Comparison of ENCODE assay signal across 9 cellular contexts in the genomic region with DNA sequence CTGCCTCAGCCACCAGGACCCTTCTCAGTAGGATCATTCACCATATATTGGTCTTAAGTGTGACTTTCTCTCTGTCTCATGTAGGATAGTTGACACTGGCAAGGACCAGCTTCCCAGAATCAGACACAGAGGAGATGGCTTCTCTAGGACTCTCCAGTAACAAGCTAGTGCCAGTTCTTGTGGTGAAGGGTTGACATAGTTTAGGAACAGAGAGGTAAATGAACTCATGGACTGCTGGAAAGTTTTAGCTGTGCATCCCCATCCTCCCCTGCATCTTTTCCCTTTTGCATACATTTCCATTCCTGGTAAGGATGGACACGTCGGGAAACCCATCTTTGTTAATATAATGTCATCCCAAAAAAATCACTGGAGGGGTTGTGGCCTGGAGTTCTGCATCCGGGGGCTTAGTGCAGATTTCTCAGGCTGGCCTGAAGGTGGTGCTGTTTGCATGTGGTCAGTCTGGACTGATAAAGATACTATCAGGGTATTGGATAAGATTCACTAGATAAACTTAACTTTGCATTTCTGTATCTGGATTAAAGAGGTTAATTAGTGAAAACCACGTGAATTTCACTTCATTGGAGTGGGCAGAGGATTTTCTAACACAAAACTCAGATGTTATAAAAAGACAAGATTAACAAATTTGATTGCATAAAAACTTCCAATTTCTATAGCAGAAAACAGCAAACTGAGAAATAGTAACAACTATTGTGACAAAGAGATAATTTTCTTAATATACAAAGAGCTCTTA.
DNase-seq lines count a peak whose midpoint lies in the region; ATAC-seq, FAIRE-seq and TF ChIP-seq lines count a peak whose summit lies in the region.
"Had no signal": no experiment of that assay in that cellular context is flagged by ENCODE, and none has a peak within 500 bp of the region (broad histone marks: within the 10 kb centered on the region; RNA-seq: fewer than 3 reads in every experiment).

No MANE protein-coding gene starts in this region.

- no peaks in the 10 kb centered on the region for H3K9me1 ChIP-seq in endothelial cell of umbilical vein (replicated peaks; ENCODE audit: control insufficient read depth, extremely low read depth, insufficient read depth, low read length)

- no peak overlapping the region for H3K27ac Mint-ChIP-seq in activated CD4-positive, alpha-beta memory T cell treated with anti-CD3 and anti-CD28 coated beads, Interleukin-2, amount 10 ng/mL, durations not matched to agents 7 days and 5 days

- WGBS in thyroid gland, 2 donors: 2 to 10% methylated on average over 4 of the region's 4 CpGs

- CTCF ChIA-PET in activated CD4-positive, alpha-beta memory T cell treated with anti-CD3 and anti-CD28 coated beads, Interleukin-2, amount 10 ng/mL, durations not matched to agents 7 days and 5 days (lab: Charles Lee): interaction anchor here (0.7 to 6.2 kb wide), 9 partner anchors 11 to 333 kb away, joined by 3 to 112 read pairs (median 4); partner anchors contain the start of gene SKIC8
- CTCF ChIA-PET in endothelial cell of umbilical vein (lab: Charles Lee): interaction anchor here (0.7 to 6.3 kb wide), 10 partner anchors 21 to 275 kb away, joined by 3 to 151 read pairs (median 3); no protein-coding TSS in a partner anchor

- dilution Hi-C loops in endothelial cell of umbilical vein (cut with MboI; ENCODE audit: extremely low pct_ligation_motif_present, low sequenced_read_pairs): no loop called here

- H3K27me3 ChIP-seq in endothelial cell of umbilical vein (ENCODE audit: control insufficient read depth in 2 of 2, insufficient read depth in 2 of 2, low read length in 2 of 2) (peaks cover 0 to 1% of the 10 kb centered on the region in 2 experiments), thyroid gland (no peaks in the 10 kb centered on the region)

- peak; percentile 80 for FAIRE-seq in endothelial cell of umbilical vein (lab: Jason Lieb, UNC)
- FAIRE-seq: colon had no signal

- H3K27ac ChIP-seq in endothelial cell of umbilical vein (ENCODE audit: insufficient read depth, low read depth, low read length) (no peak overlapping the region), thyroid gland (no peak overlapping the region)

- no peaks in the 10 kb centered on the region for H3K9me3 ChIP-seq in endothelial cell of umbilical vein (replicated peaks; ENCODE audit: control insufficient read depth, insufficient read depth, low read length)
- no peaks in the 10 kb centered on the region for H3K9me3 ChIP-seq in thyroid gland

- ATAC-seq in GM18870 (IDR thresholded peaks at IDR 0.05; ENCODE audit: unreplicated experiment): no peak

- intact Hi-C loops in endothelial cell of umbilical vein (cut with micrococcal nuclease): loop anchor here (1.0 kb wide), 2 partner anchors 28 to 142 kb away; no protein-coding TSS in a partner anchor
- intact Hi-C loops in thyroid gland (cut with DNase I): loop anchor here (2.0 to 5.0 kb wide), 2 partner anchors 142 to 226 kb away; no protein-coding TSS in a partner anchor

- BruUV-seq in endothelial cell of umbilical vein (replicated peaks; lab: Mats Ljungman, UMichigan): no TSS peak

- no peaks in the 10 kb centered on the region for H3K79me2 ChIP-seq in endothelial cell of umbilical vein (ENCODE audit: control insufficient read depth, insufficient read depth, low read length)

- peak overlapping the region; percentile 1 for H3K9ac ChIP-seq in endothelial cell of umbilical vein (replicated peaks; ENCODE audit: extremely low read depth, insufficient read depth, low read length)

- POLR2A ChIA-PET in activated CD4-positive, alpha-beta memory T cell treated with anti-CD3 and anti-CD28 coated beads, Interleukin-2, amount 10 ng/mL, durations not matched to agents 7 days and 5 days (lab: Charles Lee): no interaction called here
- POLR2A ChIA-PET in endothelial cell of umbilical vein (lab: Charles Lee): no interaction called here

- H3K4me2 ChIP-seq in endothelial cell of umbilical vein (ENCODE audit: insufficient read depth, low read length): no peak overlapping the region

- H2AFZ ChIP-seq in endothelial cell of umbilical vein (ENCODE audit: low read depth, low read length): no peak overlapping the region

- peak; percentile 20 for DNase-seq in NCI-H345 (lab: John Stamatoyannopoulos, UW)
- no peak for DNase-seq in NCI-H345 treated with DMSO at 0.1 percent for 48 hours (lab: John Stamatoyannopoulos, UW; ENCODE audit: unreplicated experiment)
- DNase-seq in NB4 (ENCODE audit: low read depth): peak; percentile 71
- peak; percentile 54 for DNase-seq in activated CD4-positive, alpha-beta memory T cell treated with anti-CD3 and anti-CD28 coated beads, Interleukin-2, amount 10 ng/mL, durations not matched to agents 7 days and 5 days
- DNase-seq in endothelial cell of umbilical vein (ENCODE audit: low read depth, low spot score): peak; percentile 34
- DNase-seq in myocyte (ENCODE audit: low read depth): peak; percentile 62
- peak; percentile 32 to 53 for DNase-seq in thyroid gland

- TF ChIP-seq CTCF in NB4 (IDR thresholded peaks at IDR 0.05; ENCODE audit: low read depth, low read length) (peak; percentile 93), endothelial cell of umbilical vein (IDR thresholded peaks at IDR 0.05; ENCODE audit: extremely low read depth in 1 of 2, insufficient read depth in 1 of 2, low read depth in 1 of 2, low read length in 2 of 2) (peak; percentile 78), thyroid gland (IDR thresholded peaks at IDR 0.05) (peak; percentile 49 to 86 (median 83))

- no peak overlapping the region for H3K4me3 Mint-ChIP-seq in activated CD4-positive, alpha-beta memory T cell treated with anti-CD3 and anti-CD28 coated beads, Interleukin-2, amount 10 ng/mL, durations not matched to agents 7 days and 5 days

- H3K4me1 Mint-ChIP-seq in activated CD4-positive, alpha-beta memory T cell treated with anti-CD3 and anti-CD28 coated beads, Interleukin-2, amount 10 ng/mL, durations not matched to agents 7 days and 5 days: peaks cover 9% of the 10 kb centered on the region

- H4K20me1 ChIP-seq in endothelial cell of umbilical vein (replicated peaks; ENCODE audit: control insufficient read depth, extremely low read depth, insufficient read depth, low read length): no peaks in the 10 kb centered on the region

- H3K36me3 Mint-ChIP-seq in activated CD4-positive, alpha-beta memory T cell treated with anti-CD3 and anti-CD28 coated beads, Interleukin-2, amount 10 ng/mL, durations not matched to agents 7 days and 5 days (ENCODE audit: low read depth): no peaks in the 10 kb centered on the region

- no peaks in the 10 kb centered on the region for H3K36me3 ChIP-seq in endothelial cell of umbilical vein (ENCODE audit: control insufficient read depth in 2 of 2, extremely low read depth in 1 of 2, insufficient read depth in 2 of 2, low read length in 2 of 2)
- no peaks in the 10 kb centered on the region for H3K36me3 ChIP-seq in thyroid gland

- H3K4me3 ChIP-seq in NB4 (ENCODE audit: low read depth, low read length): no peak overlapping the region
- no peak overlapping the region for H3K4me3 ChIP-seq in endothelial cell of umbilical vein (replicated peaks in 1 of 3; ENCODE audit: insufficient read depth in 1 of 3, low read depth in 1 of 3, low read length in 3 of 3)
- no peak overlapping the region for H3K4me3 ChIP-seq in thyroid gland (replicated peaks in 1 of 3)

- H3K9me3 Mint-ChIP-seq in activated CD4-positive, alpha-beta memory T cell treated with anti-CD3 and anti-CD28 coated beads, Interleukin-2, amount 10 ng/mL, durations not matched to agents 7 days and 5 days: no peaks in the 10 kb centered on the region

- no peak for TF ChIP-seq POLR2A in NB4 (IDR thresholded peaks at IDR 0.05; ENCODE audit: extremely low read depth, insufficient read length)
- TF ChIP-seq POLR2A in endothelial cell of umbilical vein (IDR thresholded peaks at IDR 0.05; ENCODE audit: low read depth, low read length): no peak
- TF ChIP-seq POLR2A in thyroid gland (IDR thresholded peaks at IDR 0.05): no peak

- peaks cover 28% of the 10 kb centered on the region for H3K27me3 Mint-ChIP-seq in activated CD4-positive, alpha-beta memory T cell treated with anti-CD3 and anti-CD28 coated beads, Interleukin-2, amount 10 ng/mL, durations not matched to agents 7 days and 5 days

- H3K4me1 ChIP-seq in endothelial cell of umbilical vein (ENCODE audit: control insufficient read depth, extremely low read depth, insufficient read depth, low read length): no peaks in the 10 kb centered on the region
- H3K4me1 ChIP-seq in thyroid gland: no peaks in the 10 kb centered on the region

TF ChIP-seq in endothelial cell of umbilical vein, 7 proteins besides CTCF, POLR2A, EP300 and RAD21:
- TF ChIP-seq, protein P1, sequence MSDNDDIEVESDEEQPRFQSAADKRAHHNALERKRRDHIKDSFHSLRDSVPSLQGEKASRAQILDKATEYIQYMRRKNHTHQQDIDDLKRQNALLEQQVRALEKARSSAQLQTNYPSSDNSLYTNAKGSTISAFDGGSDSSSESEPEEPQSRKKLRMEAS (IDR thresholded peaks at IDR 0.05; ENCODE audit: insufficient read depth, insufficient read length): no peak
- no peak for TF ChIP-seq MYC (IDR thresholded peaks at IDR 0.05; ENCODE audit: low read depth, low read length)
- TF ChIP-seq FOS (IDR thresholded peaks at IDR 0.05; ENCODE audit: borderline replicate concordance, insufficient read depth, low read length): no peak
- TF ChIP-seq JUN (IDR thresholded peaks at IDR 0.05; ENCODE audit: borderline replicate concordance, insufficient read depth, insufficient read length, low read depth): no peak
- TF ChIP-seq EZH2 (IDR thresholded peaks at IDR 0.05; ENCODE audit: borderline replicate concordance, low read depth, low read length, severe bottlenecking): no peak
- no peak for TF ChIP-seq POLR2AphosphoS5 (IDR thresholded peaks at IDR 0.05; ENCODE audit: insufficient read depth, low read depth, low read length)
- peak; percentile 94 for TF ChIP-seq GATA2 (IDR thresholded peaks at IDR 0.05; ENCODE audit: insufficient read depth, insufficient read length, low read depth, low read length)
